18 cellular contexts compared by ENCODE assay signal in the genomic region with DNA sequence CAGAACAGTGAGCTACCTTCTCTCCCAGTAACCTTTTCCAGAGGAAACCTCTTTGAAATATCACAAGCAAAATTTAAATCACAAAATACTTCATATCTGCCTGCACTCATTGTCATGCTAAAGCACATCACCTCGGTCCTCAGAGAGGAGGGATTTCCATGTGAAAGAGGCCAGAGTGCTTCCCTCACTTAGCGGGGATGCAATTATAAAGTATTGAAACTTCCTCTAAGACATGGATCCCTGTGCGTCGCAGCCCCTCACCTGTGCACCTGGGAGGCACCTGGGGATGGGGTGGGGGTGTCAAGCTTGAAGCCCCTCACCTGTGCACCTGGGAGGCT.
"Had no signal": no experiment of that assay in that cellular context is flagged by ENCODE, and none has a peak within 500 bp of the region (broad histone marks: within the 10 kb centered on the region; RNA-seq: fewer than 3 reads in every experiment).

No MANE protein-coding gene starts in this region.

- H3K36me3 ChIP-seq: esophagus muscularis mucosa, gastrocnemius medialis, spleen, stomach, thoracic aorta, transverse colon had no signal

- H3K27me3 ChIP-seq: gastrocnemius medialis, transverse colon had no signal

- H3K27ac ChIP-seq: epithelial cell of prostate, esophagus muscularis mucosa, gastrocnemius medialis, spleen, stomach, thoracic aorta, transverse colon had no signal

- H3K9me3 ChIP-seq: esophagus muscularis mucosa, gastrocnemius medialis, spleen, stomach, thoracic aorta, transverse colon had no signal

- H3K4me3 ChIP-seq: esophagus muscularis mucosa, gastrocnemius medialis, lung, spleen, stomach, thoracic aorta, transverse colon had no signal

- DNase-seq: effector memory CD8-positive, alpha-beta T cell; gastrocnemius medialis; left colon; left ventricle myocardium superior; mesenchymal stem cell; midbrain; spleen; stimulated activated CD4-positive, alpha-beta T cell treated with anti-CD3 and anti-CD28 coated beads, Interleukin-15, amount 100 ng/mL, for 24 hours; stimulated activated CD4-positive, alpha-beta T cell treated with anti-CD3 and anti-CD28 coated beads, Interleukin-1b, Interleukin-23, amount 100 ng/mL, for 48 hours; stimulated activated CD4-positive, alpha-beta T cell treated with anti-CD3 and anti-CD28 coated beads, Interleukin-4, amount 100 ng/mL, for 4 hours; stimulated activated naive B cell treated with anti-CD40 and anti-IgM and Interleukin-4, amounts not matched to agents 10 μg/mL and 1 μg/mL and 100 μg/mL, for 72 hours; stomach; substantia nigra; transverse colon had no signal

- H3K4me1 ChIP-seq: esophagus muscularis mucosa, gastrocnemius medialis, spleen, transverse colon had no signal
